ENCODE assay signal across 15 cellular contexts in genomic region chr4:24244663-24245519, GRCh38.
DNase-seq lines count a peak whose midpoint lies in the region; ATAC-seq and TF ChIP-seq lines count a peak whose summit lies in the region.
"Had no signal": no experiment of that assay in that cellular context is flagged by ENCODE, and none has a peak within 500 bp of the region (broad histone marks: within the 10 kb centered on the region; RNA-seq: fewer than 3 reads in every experiment).

No MANE protein-coding gene starts in this region.

- no peaks in the 10 kb centered on the region for H3K36me3 ChIP-seq in hepatocyte (replicated peaks; ENCODE audit: insufficient read depth, low read depth)
- no peaks in the 10 kb centered on the region for H3K36me3 ChIP-seq in psoas muscle (ENCODE audit: insufficient read depth in 1 of 2, low read depth in 1 of 2)
- H3K36me3 ChIP-seq in A673 (ENCODE audit: insufficient read depth, low read length, poor library complexity, severe bottlenecking): no peaks in the 10 kb centered on the region
- H3K36me3 ChIP-seq: BLaER1, transverse colon had no signal

- peak overlapping the region; percentile 3 for H3K4me2 ChIP-seq in hepatocyte
- H3K4me2 ChIP-seq: BLaER1 had no signal

- H3K9me2 ChIP-seq in hepatocyte (replicated peaks; ENCODE audit: insufficient read depth): no peaks in the 10 kb centered on the region

- CTCF ChIA-PET in A673 (lab: Charles Lee): no interaction called here

- peak; percentile 82 to 92 (median 90) for ATAC-seq in psoas muscle
- no peak for ATAC-seq in HG03460 (IDR thresholded peaks at IDR 0.05; ENCODE audit: unreplicated experiment)
- ATAC-seq: activated CD8-positive, alpha-beta T cell treated with anti-CD3 and anti-CD28 coated beads for 36 hours had no signal

- DNase-seq in MV-4-11 (lab: John Stamatoyannopoulos, UW) (peak; percentile 53), cardiac fibroblast (ENCODE audit: low read depth in 2 of 2) (peak; percentile 4 to 23), hepatocyte (ENCODE audit: low spot score) (no peak), psoas muscle (peak; percentile 43 to 78), dorsolateral prefrontal cortex (no peak), NCI-H774 (lab: John Stamatoyannopoulos, UW) (no peak), A673 (ENCODE audit: low spot score) (no peak)
- DNase-seq: activated CD8-positive, alpha-beta T cell treated with anti-CD3 and anti-CD28 coated beads for 36 hours; aorta; NCI-H1694 treated with DMSO at 0.1 percent for 48 hours; NK-92 treated with Interleukin-12 subunit alpha and Interleukin-12 subunit beta, amount 100 ng/mL, for 24 hours; stimulated activated CD4-positive, alpha-beta T cell treated with anti-CD3 and anti-CD28 coated beads, Interleukin-4, amount 100 ng/mL, for 24 hours; transverse colon had no signal

- H3K27me3 ChIP-seq in hepatocyte: no peaks in the 10 kb centered on the region
- no peaks in the 10 kb centered on the region for H3K27me3 ChIP-seq in psoas muscle (ENCODE audit: insufficient read depth in 3 of 3, low read length in 2 of 3)
- H3K27me3 ChIP-seq in dorsolateral prefrontal cortex: no peaks in the 10 kb centered on the region
- no peaks in the 10 kb centered on the region for H3K27me3 ChIP-seq in A673 (replicated peaks; ENCODE audit: insufficient read depth, low read depth, low read length, poor library complexity)
- H3K27me3 ChIP-seq: BLaER1, transverse colon had no signal

- H3K4me3 ChIP-seq in cardiac fibroblast (replicated peaks in 1 of 2; ENCODE audit: low read depth in 2 of 2, low read length in 2 of 2) (no peak overlapping the region), hepatocyte (no peak overlapping the region), psoas muscle (peak overlapping the region; percentile 22), dorsolateral prefrontal cortex (no peak overlapping the region), A673 (ENCODE audit: low read depth, low read length, poor library complexity, severe bottlenecking) (no peak overlapping the region)
- H3K4me3 ChIP-seq: BLaER1, transverse colon had no signal

- H3K27ac ChIP-seq in hepatocyte (peak overlapping the region; percentile 6), psoas muscle (peak overlapping the region; percentile 80), dorsolateral prefrontal cortex (peak overlapping the region in 11 of 59 donors; percentile 1 to 51 (median 15)), A673 (ENCODE audit: low read depth, low read length, poor library complexity, severe bottlenecking) (no peak overlapping the region)
- H3K27ac ChIP-seq: BLaER1, transverse colon had no signal

- H4K20me1 ChIP-seq in hepatocyte (ENCODE audit: insufficient read depth, poor library complexity, severe bottlenecking): no peaks in the 10 kb centered on the region
- H4K20me1 ChIP-seq: BLaER1 had no signal

- intact Hi-C loops in psoas muscle (cut with DNase I) (loop anchor here in 1 of 2 donors (5.0 kb wide), 1 partner anchor 172 kb away; no protein-coding TSS in a partner anchor), dorsolateral prefrontal cortex (cut with DNase I) (no loop called here), A673 (cut with micrococcal nuclease; ENCODE audit: unreplicated experiment) (no loop called here)

- no peak overlapping the region for H2AFZ ChIP-seq in hepatocyte

- H3K9me3 ChIP-seq in hepatocyte (ENCODE audit: low read depth) (no peaks in the 10 kb centered on the region), psoas muscle (no peaks in the 10 kb centered on the region), A673 (ENCODE audit: low read depth, low read length, poor library complexity, severe bottlenecking) (no peaks in the 10 kb centered on the region)
- H3K9me3 ChIP-seq: BLaER1, transverse colon had no signal

- no peaks in the 10 kb centered on the region for H3K79me2 ChIP-seq in hepatocyte

- peaks cover 29% of the 10 kb centered on the region for H3K4me1 ChIP-seq in hepatocyte (ENCODE audit: insufficient read depth)
- peaks cover 33% of the 10 kb centered on the region for H3K4me1 ChIP-seq in psoas muscle
- no peaks in the 10 kb centered on the region for H3K4me1 ChIP-seq in A673 (ENCODE audit: insufficient read depth, low read length, poor library complexity, severe bottlenecking)
- H3K4me1 ChIP-seq: BLaER1 had no signal

- POLR2A ChIA-PET in A673 (lab: Charles Lee; ENCODE audit: low non-redundant PET): no interaction called here

- BruUV-seq in A673 (replicated peaks; lab: Mats Ljungman, UMichigan): no TSS peak

- TF ChIP-seq CTCF in cardiac fibroblast (IDR thresholded peaks at IDR 0.05; ENCODE audit: low read depth, low read length) (no peak), hepatocyte (IDR thresholded peaks at IDR 0.05; ENCODE audit: poor library complexity) (no peak), psoas muscle (IDR thresholded peaks at IDR 0.05) (no peak), dorsolateral prefrontal cortex (IDR thresholded peaks at IDR 0.05 in 54 of 56, conservative IDR thresholded peaks at IDR 0.05 in 2 of 56; ENCODE audit: low read depth in 1 of 56, partially characterized antibody in 56 of 56) (no peak), A673 (conservative IDR thresholded peaks at IDR 0.05; ENCODE audit: low read depth, low read length) (no peak)

- WGBS in hepatocyte (ENCODE audit: low lambda C conversion rate, missing lambda C conversion rate): 58% methylated on average over 9 of the region's 9 CpGs
- WGBS in psoas muscle, 3 donors: 24 to 28% (median 25%) methylated on average over 9 of the region's 9 CpGs

Comparison
In these comparisons a context has a peak if more than half of its experiments do, and no peak if none do; other contexts are left out.
1. DNase-seq: peak in MV-4-11 (single experiment), cardiac fibroblast (2 of 2) and psoas muscle (2 of 2); none in hepatocyte (single experiment), dorsolateral prefrontal cortex (0 of 10), NCI-H774 (single experiment) and A673 (single experiment).